Comparison of ENCODE assay signal across 8 cellular contexts in genomic region chr20:44388466-44389023, GRCh38. TPM values are rescaled to one million over a fixed set of nuclear protein-coding genes. Genes with fewer than 3 reads are reported as not detected.
DNase-seq lines count a peak whose midpoint lies in the region; ATAC-seq and TF ChIP-seq lines count a peak whose summit lies in the region.

No MANE protein-coding gene starts in this region.

- H3K9me3 ChIP-seq in ES-I3 (ENCODE audit: control insufficient read depth, insufficient read depth, low read length) (no peaks in the 10 kb centered on the region), NT2/D1 (ENCODE audit: insufficient read depth, low read length) (no peaks in the 10 kb centered on the region), mucosa of rectum (ENCODE audit: control insufficient read depth in 2 of 2, low read length in 2 of 2) (no peaks in the 10 kb centered on the region)

- H3K36me3 Mint-ChIP-seq in activated CD8-positive, alpha-beta memory T cell treated with anti-CD3 and anti-CD28 coated beads, Interleukin-2, amount 10 ng/mL, durations not matched to agents 7 days and 5 days, result no peaks in the 10 kb centered on the region

- H3K27ac Mint-ChIP-seq in activated CD8-positive, alpha-beta memory T cell treated with anti-CD3 and anti-CD28 coated beads, Interleukin-2, amount 10 ng/mL, durations not matched to agents 7 days and 5 days, result no peak overlapping the region

- peak; percentile 87 for DNase-seq in NT2/D1 (ENCODE audit: low read depth, low spot score)
- peak; percentile 82 for DNase-seq in activated CD8-positive, alpha-beta memory T cell treated with anti-CD3 and anti-CD28 coated beads, Interleukin-2, amount 10 ng/mL, durations not matched to agents 7 days and 5 days
- DNase-seq in epithelial cell of proximal tubule (ENCODE audit: low read depth), result no peak
- DNase-seq in stimulated activated CD8-positive, alpha-beta memory T cell treated with anti-CD3 and anti-CD28 coated beads, Interleukin-7, amount 100 ng/mL, for 24 hours (ENCODE audit: low read depth), result peak; percentile 50
- DNase-seq in NCI-H187 (lab: John Stamatoyannopoulos, UW), result no peak

- CTCF ChIA-PET in activated CD8-positive, alpha-beta memory T cell treated with anti-CD3 and anti-CD28 coated beads, Interleukin-2, amount 10 ng/mL, durations not matched to agents 7 days and 5 days (lab: Charles Lee), result interaction anchor here (0.7 to 2.8 kb wide), 13 partner anchors 10 to 295 kb away, joined by 3 to 17 read pairs (median 4); partner anchors contain the start of genes ADA and FITM2

- H3K9ac ChIP-seq in ES-I3 (ENCODE audit: low read depth, low read length), result peak overlapping the region; percentile 32; the same call in 1 of the 2 replicates
- peak overlapping the region; percentile 63 for H3K9ac ChIP-seq in NT2/D1 (ENCODE audit: insufficient read length, low read depth)
- peak overlapping the region in 1 of 2 donors; percentile 24 for H3K9ac ChIP-seq in mucosa of rectum (ENCODE audit: low read depth in 1 of 2, low read length in 2 of 2)

- peaks cover 8% of the 10 kb centered on the region for H3K27me3 ChIP-seq in NT2/D1 (ENCODE audit: insufficient read depth, insufficient read length)
- H3K27me3 ChIP-seq in mucosa of rectum (ENCODE audit: control insufficient read depth in 2 of 2, insufficient read depth in 2 of 2, low read length in 2 of 2), result no peaks in the 10 kb centered on the region

- TF ChIP-seq CTCF in epithelial cell of proximal tubule (conservative IDR thresholded peaks at IDR 0.05; ENCODE audit: low read depth, low read length), result peak; percentile 91

- peak; percentile 56 for ATAC-seq in HG03439 (IDR thresholded peaks at IDR 0.05; ENCODE audit: unreplicated experiment)
- ATAC-seq in activated CD8-positive, alpha-beta memory T cell treated with anti-CD3 and anti-CD28 coated beads, Interleukin-2, amount 10 ng/mL, durations not matched to agents 7 days and 5 days, result peak; percentile 92

- peaks cover 3% of the 10 kb centered on the region for H3K4me1 Mint-ChIP-seq in activated CD8-positive, alpha-beta memory T cell treated with anti-CD3 and anti-CD28 coated beads, Interleukin-2, amount 10 ng/mL, durations not matched to agents 7 days and 5 days

- H3K4me3 ChIP-seq in NT2/D1 (ENCODE audit: insufficient read length, low read depth), result no peak overlapping the region
- H3K4me3 ChIP-seq in epithelial cell of proximal tubule (ENCODE audit: low read depth, low read length), result no peak overlapping the region
- H3K4me3 ChIP-seq in mucosa of rectum (ENCODE audit: low read length in 2 of 2), result no peak overlapping the region

- peaks cover 16% of the 10 kb centered on the region for H3K27me3 Mint-ChIP-seq in activated CD8-positive, alpha-beta memory T cell treated with anti-CD3 and anti-CD28 coated beads, Interleukin-2, amount 10 ng/mL, durations not matched to agents 7 days and 5 days

- H3K27ac ChIP-seq in mucosa of rectum (ENCODE audit: low read depth in 2 of 2, low read length in 2 of 2), result peak overlapping the region; percentile 28 to 57

- no peak overlapping the region for H3K4me3 Mint-ChIP-seq in activated CD8-positive, alpha-beta memory T cell treated with anti-CD3 and anti-CD28 coated beads, Interleukin-2, amount 10 ng/mL, durations not matched to agents 7 days and 5 days

- H3K4me1 ChIP-seq in ES-I3 (ENCODE audit: insufficient read depth, low read length) (peaks cover 4% of the 10 kb centered on the region), NT2/D1 (ENCODE audit: insufficient read depth, insufficient read length) (peaks cover 6% of the 10 kb centered on the region), mucosa of rectum (ENCODE audit: control insufficient read depth in 2 of 2, insufficient read depth in 2 of 2, low read length in 2 of 2) (peaks cover 16 to 30% of the 10 kb centered on the region in 2 donors)

- H3K36me3 ChIP-seq in ES-I3 (ENCODE audit: insufficient read depth, low read length), result no peaks in the 10 kb centered on the region
- no peaks in the 10 kb centered on the region for H3K36me3 ChIP-seq in NT2/D1 (ENCODE audit: insufficient read depth, insufficient read length, low read length)
- H3K36me3 ChIP-seq in mucosa of rectum (ENCODE audit: control insufficient read depth in 2 of 2, insufficient read depth in 2 of 2, low read length in 2 of 2), result peaks cover 4 to 6% of the 10 kb centered on the region in 2 donors

- H3K9me3 Mint-ChIP-seq in activated CD8-positive, alpha-beta memory T cell treated with anti-CD3 and anti-CD28 coated beads, Interleukin-2, amount 10 ng/mL, durations not matched to agents 7 days and 5 days (ENCODE audit: low read depth), result no peaks in the 10 kb centered on the region

RNA-seq across cellular contexts. Expression of gene HNF4A, which starts 33.0 kb away (rescaled TPM):
- not detected for total RNA-seq in activated CD8-positive, alpha-beta memory T cell treated with anti-CD3 and anti-CD28 coated beads, Interleukin-2, amount 10 ng/mL, durations not matched to agents 7 days and 5 days
- not detected in 2 replicates for total RNA-seq in epithelial cell of proximal tubule

RNA-seq across cellular contexts. Expression of gene R3HDML, which starts 51.7 kb away (rescaled TPM):
- not detected for total RNA-seq in activated CD8-positive, alpha-beta memory T cell treated with anti-CD3 and anti-CD28 coated beads, Interleukin-2, amount 10 ng/mL, durations not matched to agents 7 days and 5 days
- total RNA-seq in epithelial cell of proximal tubule, result not detected in 2 replicates

Comparison
In these comparisons a context has a peak if more than half of its experiments do, and no peak if none do; other contexts are left out.
1. DNase-seq: peak in NT2/D1 (single experiment), activated CD8-positive, alpha-beta memory T cell treated with anti-CD3 and anti-CD28 coated beads, Interleukin-2, amount 10 ng/mL, durations not matched to agents 7 days and 5 days (single experiment) and stimulated activated CD8-positive, alpha-beta memory T cell treated with anti-CD3 and anti-CD28 coated beads, Interleukin-7, amount 100 ng/mL, for 24 hours (single experiment); none in epithelial cell of proximal tubule (single experiment) and NCI-H187 (0 of 2).